ENCODE assay signal across 18 cellular contexts in the genomic region with DNA sequence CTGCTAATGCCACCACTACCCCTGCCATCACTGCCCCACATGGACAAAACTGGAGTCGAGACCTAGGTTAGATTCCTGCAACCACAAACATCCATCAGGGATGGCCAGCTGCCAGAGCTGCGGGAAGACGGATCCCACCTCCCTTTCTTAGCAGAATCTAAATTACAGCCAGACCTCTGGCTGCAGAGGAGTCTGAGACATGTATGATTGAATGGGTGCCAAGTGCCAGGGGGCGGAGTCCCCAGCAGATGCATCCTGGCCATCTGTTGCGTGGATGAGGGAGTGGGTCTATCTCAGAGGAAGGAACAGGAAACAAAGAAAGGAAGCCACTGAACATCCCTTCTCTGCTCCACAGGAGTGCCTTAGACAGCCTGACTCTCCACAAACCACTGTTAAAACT. TPM values are rescaled to one million over a fixed set of nuclear protein-coding genes. Genes with fewer than 3 reads are reported as not detected.
DNase-seq lines count a peak whose midpoint lies in the region; TF ChIP-seq lines count a peak whose summit lies in the region.
"Had no signal": no experiment of that assay in that cellular context is flagged by ENCODE, and none has a peak within 500 bp of the region (broad histone marks: within the 10 kb centered on the region; RNA-seq: fewer than 3 reads in every experiment).

No MANE protein-coding gene starts in this region.

- no peaks in the 10 kb centered on the region for H3K27me3 ChIP-seq in adrenal gland
- no peaks in the 10 kb centered on the region for H3K27me3 ChIP-seq in transverse colon
- H3K27me3 ChIP-seq: colonic mucosa, MG63 had no signal

- no peak overlapping the region for H3K27ac ChIP-seq in adrenal gland
- H3K27ac ChIP-seq in transverse colon = no peak overlapping the region
- H3K27ac ChIP-seq: 22Rv1, colonic mucosa had no signal

- TF ChIP-seq CTCF in adrenal gland (IDR thresholded peaks at IDR 0.05) = no peak
- TF ChIP-seq CTCF in transverse colon (IDR thresholded peaks at IDR 0.05) = no peak

- no peak for TF ChIP-seq POLR2A in adrenal gland (IDR thresholded peaks at IDR 0.05)
- no peak for TF ChIP-seq POLR2A in transverse colon (IDR thresholded peaks at IDR 0.05)

- TF ChIP-seq EP300 in transverse colon (IDR thresholded peaks at IDR 0.05; ENCODE audit: low read depth) = no peak

- H3K36me3 ChIP-seq in adrenal gland (replicated peaks in 1 of 2) = no peaks in the 10 kb centered on the region
- H3K36me3 ChIP-seq in transverse colon = no peaks in the 10 kb centered on the region
- H3K36me3 ChIP-seq: colonic mucosa had no signal

- H3K4me3 ChIP-seq in adrenal gland (no peak overlapping the region), transverse colon (no peak overlapping the region)
- H3K4me3 ChIP-seq: colonic mucosa, lung, MG63 had no signal

- 63 to 66% (median 65%) methylated on average over 4 to 5 of the region's 5 CpGs for WGBS in adrenal gland, 4 donors
- WGBS in transverse colon (ENCODE audit: low coverage in 1 of 2), 2 donors = 73 to 79% methylated on average over 2 to 5 of the region's 5 CpGs

- in situ Hi-C loops in transverse colon (cut with MboI; ENCODE audit: low pct_ligation_motif_present in 1 of 4, low pct_unique_long_range_greater_than_20kb in 1 of 4, low sequenced_read_pairs in 3 of 4) = no loop called here

- H3K9me3 ChIP-seq in adrenal gland (replicated peaks in 1 of 3) (no peaks in the 10 kb centered on the region), transverse colon (no peaks in the 10 kb centered on the region)
- H3K9me3 ChIP-seq: colonic mucosa, MG63 had no signal

- peak; percentile 29 for DNase-seq in DMS53 (lab: John Stamatoyannopoulos, UW)
- DNase-seq in DMS53 treated with DMSO at 0.1 percent for 48 hours (lab: John Stamatoyannopoulos, UW; ENCODE audit: unreplicated experiment) = no peak
- peak; percentile 61 for DNase-seq in M059J (ENCODE audit: low read depth)
- DNase-seq in adrenal gland = peak in 5 of 7 donors; percentile 33 to 70 (median 54)
- peak; percentile 78 for DNase-seq in myocyte (ENCODE audit: low read depth)
- no peak for DNase-seq in NCI-H1048 (lab: John Stamatoyannopoulos, UW)
- no peak for DNase-seq in transverse colon
- no peak for DNase-seq in DMS153 treated with DMSO at 0.1 percent for 48 hours (lab: John Stamatoyannopoulos, UW; ENCODE audit: unreplicated experiment)
- DNase-seq: activated CD4-positive, alpha-beta T cell treated with anti-CD3 and anti-CD28 coated beads, Interleukin-2, amount 10 ng/mL, durations not matched to agents 7 days and 5 days; CD8-positive, alpha-beta memory T cell; colonic mucosa; HFFc6; MG63; NCI-H510A; stimulated activated naive CD8-positive, alpha-beta T cell treated with anti-CD3 and anti-CD28 coated beads, Interleukin-15, amount 100 ng/mL, for 72 hours had no signal

- H3K4me1 ChIP-seq in adrenal gland (replicated peaks in 1 of 2) (no peaks in the 10 kb centered on the region), transverse colon (no peaks in the 10 kb centered on the region)
- H3K4me1 ChIP-seq: colonic mucosa had no signal

- intact Hi-C loops in adrenal gland (cut with DNase I) = no loop called here
- intact Hi-C loops in transverse colon (cut with DNase I; ENCODE audit: low total_unique reads) = no loop called here

RNA-seq across cellular contexts. Expression of gene OAS2, which starts 7.1 kb away (rescaled TPM):
- total RNA-seq in M059J (2014; rRNA removed; shearing (Covaris generic)) = 275 and 362 TPM in 2 replicates
- total RNA-seq in adrenal gland (10 to 100 TPM in 3 of 8 donors, 1 to 10 TPM in 5; 2.5 to 29.1 (median 8.5) TPM), myocyte (5.6 and 9.1 TPM in 2 replicates), transverse colon (1 to 10 TPM; 2.0 to 5.1 (median 3.5) TPM)
- 10 to 100 TPM in 1 of 3 donors, 1 to 10 TPM in 2; 3.5 to 30.4 (median 9.5) TPM for polyA plus RNA-seq in adrenal gland
- polyA plus RNA-seq in myocyte (2012) = 1.1 TPM
- total RNA-seq: neural crest cell had no signal

RNA-seq across cellular contexts. Expression of gene OAS3, which starts 33.0 kb away (rescaled TPM):
- total RNA-seq in M059J (2014; rRNA removed; shearing (Covaris generic)) = 238 and 375 TPM in 2 replicates
- 10 to 100 TPM in 6 of 8 donors, 1 to 10 TPM in 2; 6.8 to 19.4 (median 11.9) TPM for total RNA-seq in adrenal gland
- 1 to 10 TPM; 2.7 to 9.3 (median 6.8) TPM for polyA plus RNA-seq in adrenal gland
- total RNA-seq in myocyte = 4.7 and 7.1 TPM in 2 replicates
- 1.3 TPM for polyA plus RNA-seq in myocyte (2012)
- total RNA-seq in transverse colon = 10 to 100 TPM in 3 of 4 donors, 1 to 10 TPM in 1; 6.2 to 17.6 (median 12.4) TPM

Comparison
In these comparisons a context has a peak if more than half of its experiments do, and no peak if none do; other contexts are left out.
1. DNase-seq: peak in DMS53 (single experiment), M059J (single experiment), adrenal gland (5 of 7) and myocyte (single experiment); none in DMS53 treated with DMSO at 0.1 percent for 48 hours (single experiment), NCI-H1048 (single experiment), transverse colon (single experiment) and DMS153 treated with DMSO at 0.1 percent for 48 hours (single experiment).
2. RNA of gene OAS3, which starts 33.0 kb away (total RNA-seq): 238 to 375 TPM in M059J; 6.2 to 17.6 TPM in transverse colon, 6.8 to 19.4 TPM in adrenal gland and 4.7 to 7.1 TPM in myocyte; every median in the first group is over 10 times any median in the second.